ENCODE assay signal across 8 cellular contexts in genomic region chr10:73781548-73781878, GRCh38. TPM values are rescaled to one million over a fixed set of nuclear protein-coding genes. Genes with fewer than 3 reads are reported as not detected.
DNase-seq lines count a peak whose midpoint lies in the region; ATAC-seq, FAIRE-seq and TF ChIP-seq lines count a peak whose summit lies in the region.

No MANE protein-coding gene starts in this region.

- no peak for TF ChIP-seq POLR2A in lower leg skin (IDR thresholded peaks at IDR 0.05)
- no peak for TF ChIP-seq POLR2A in transverse colon (IDR thresholded peaks at IDR 0.05)
- TF ChIP-seq POLR2A in erythroblast (IDR thresholded peaks at IDR 0.05; ENCODE audit: low read length) = no peak

- H3K27ac ChIP-seq in transverse colon = peak overlapping the region; percentile 91 to 98 (median 96)

- H3K27me3 ChIP-seq in transverse colon = no peaks in the 10 kb centered on the region

- peaks cover 12 to 44% (median 34%) of the 10 kb centered on the region in 4 donors for H3K4me1 ChIP-seq in transverse colon

- H3K9me3 Mint-ChIP-seq in activated T-cell treated with anti-CD3 and anti-CD28 coated beads, Interleukin-2, amount 50 U/mL, for 24 hours = no peaks in the 10 kb centered on the region
- no peaks in the 10 kb centered on the region for H3K9me3 Mint-ChIP-seq in activated naive CD8-positive, alpha-beta T cell treated with anti-CD3 and anti-CD28 coated beads, Interleukin-2, amount 50 U/mL, for 24 hours

- no peak for FAIRE-seq in urothelium cell line (lab: Jason Lieb, UNC)

- in situ Hi-C loops in transverse colon (cut with MboI; ENCODE audit: low pct_ligation_motif_present in 1 of 4, low pct_unique_long_range_greater_than_20kb in 1 of 4, low sequenced_read_pairs in 3 of 4) = no loop called here

- ATAC-seq in activated naive CD8-positive, alpha-beta T cell treated with anti-CD3 and anti-CD28 coated beads, Interleukin-2, amount 50 U/mL, for 24 hours = no peak

- intact Hi-C loops in lower leg skin (cut with DNase I; ENCODE audit: low total_unique reads) = no loop called here
- intact Hi-C loops in transverse colon (cut with DNase I; ENCODE audit: low total_unique reads) = loop anchor here (5.0 kb wide), 1 partner anchor 506 kb away; no protein-coding TSS in a partner anchor

- peaks cover 58% of the 10 kb centered on the region for H3K4me1 Mint-ChIP-seq in activated T-cell treated with anti-CD3 and anti-CD28 coated beads, Interleukin-2, amount 50 U/mL, for 24 hours (ENCODE audit: low read depth)
- H3K4me1 Mint-ChIP-seq in activated naive CD8-positive, alpha-beta T cell treated with anti-CD3 and anti-CD28 coated beads, Interleukin-2, amount 50 U/mL, for 24 hours = peaks cover 68% of the 10 kb centered on the region

- no peaks in the 10 kb centered on the region for H3K9me3 ChIP-seq in transverse colon

- peak overlapping the region; percentile 75 for H3K4me3 ChIP-seq in lower leg skin (ENCODE audit: low read depth, poor library complexity, severe bottlenecking)
- peak overlapping the region; percentile 70 to 92 (median 84) for H3K4me3 ChIP-seq in transverse colon

- H3K27me3 Mint-ChIP-seq in activated T-cell treated with anti-CD3 and anti-CD28 coated beads, Interleukin-2, amount 50 U/mL, for 24 hours = no peaks in the 10 kb centered on the region
- no peaks in the 10 kb centered on the region for H3K27me3 Mint-ChIP-seq in activated naive CD8-positive, alpha-beta T cell treated with anti-CD3 and anti-CD28 coated beads, Interleukin-2, amount 50 U/mL, for 24 hours

- peak overlapping the region; percentile 99 for H3K4me3 Mint-ChIP-seq in activated T-cell treated with anti-CD3 and anti-CD28 coated beads, Interleukin-2, amount 50 U/mL, for 24 hours
- peak overlapping the region; percentile 94 for H3K4me3 Mint-ChIP-seq in activated naive CD8-positive, alpha-beta T cell treated with anti-CD3 and anti-CD28 coated beads, Interleukin-2, amount 50 U/mL, for 24 hours

- H3K36me3 ChIP-seq in transverse colon = peaks cover 0 to 6% (median 0%) of the 10 kb centered on the region in 4 donors

- 1% methylated on average over 13 to 14 of the region's 14 CpGs for WGBS in lower leg skin, 2 donors
- WGBS in transverse colon (ENCODE audit: low coverage in 1 of 2), 2 donors = 1% methylated on average over 14 of the region's 14 CpGs; no CpG with 5 or more reads in 1 of the 2 donors

- TF ChIP-seq CTCF in lower leg skin (IDR thresholded peaks at IDR 0.05) (no peak), transverse colon (IDR thresholded peaks at IDR 0.05) (no peak)

- peaks cover 76% of the 10 kb centered on the region for H3K36me3 Mint-ChIP-seq in activated T-cell treated with anti-CD3 and anti-CD28 coated beads, Interleukin-2, amount 50 U/mL, for 24 hours (ENCODE audit: low read depth)
- H3K36me3 Mint-ChIP-seq in activated naive CD8-positive, alpha-beta T cell treated with anti-CD3 and anti-CD28 coated beads, Interleukin-2, amount 50 U/mL, for 24 hours (ENCODE audit: low read depth) = peaks cover 14% of the 10 kb centered on the region

- DNase-seq in activated T-cell treated with anti-CD3 and anti-CD28 coated beads, Interleukin-2, amount 50 U/mL, for 24 hours = no peak
- DNase-seq in activated T-cell treated with anti-CD3 and anti-CD28 coated beads for 4 hours (no peak), lower leg skin (ENCODE audit: low spot score in 2 of 2) (no peak), transverse colon (no peak), erythroblast (lab: John Stamatoyannopoulos, UW) (no peak), urothelium cell line (ENCODE audit: low spot score) (no peak)
- no peak for DNase-seq in activated naive CD8-positive, alpha-beta T cell treated with anti-CD3 and anti-CD28 coated beads, Interleukin-2, amount 50 U/mL, for 24 hours
- no peak for DNase-seq in stimulated activated CD4-positive, alpha-beta T cell treated with anti-CD3 and anti-CD28 coated beads, Interleukin-15, amount 100 ng/mL, for 24 hours

- peak overlapping the region; percentile 100 for H3K27ac Mint-ChIP-seq in activated T-cell treated with anti-CD3 and anti-CD28 coated beads, Interleukin-2, amount 50 U/mL, for 24 hours
- peak overlapping the region; percentile 98 for H3K27ac Mint-ChIP-seq in activated naive CD8-positive, alpha-beta T cell treated with anti-CD3 and anti-CD28 coated beads, Interleukin-2, amount 50 U/mL, for 24 hours

- TF ChIP-seq EP300 in transverse colon (IDR thresholded peaks at IDR 0.05; ENCODE audit: low read depth) = no peak

RNA-seq across cellular contexts. Expression of gene CHCHD1, which starts 0.3 kb away (rescaled TPM):
- total RNA-seq in lower leg skin = 10 to 100 TPM; 27.6 to 36.5 (median 34.2) TPM
- total RNA-seq in transverse colon = 10 to 100 TPM in 3 of 4 donors, 1 to 10 TPM in 1; 2.6 to 37.4 (median 17.0) TPM

RNA-seq across cellular contexts. Expression of gene ZSWIM8, which starts 3.9 kb away (rescaled TPM):
- total RNA-seq in lower leg skin (100 to 1,000 TPM in 3 of 4 donors, 10 to 100 TPM in 1; 99.0 to 262 (median 108) TPM), transverse colon (100 to 1,000 TPM in 3 of 4 donors, 10 to 100 TPM in 1; 94.5 to 530 (median 188) TPM)

RNA-seq across cellular contexts. Expression of gene NDST2, which starts 29.9 kb away (rescaled TPM):
- total RNA-seq in lower leg skin = 10 to 100 TPM; 16.7 to 41.5 (median 37.4) TPM
- total RNA-seq in transverse colon = 10 to 100 TPM; 14.3 to 34.5 (median 22.1) TPM

RNA-seq across cellular contexts. Expression of gene SEC24C, which starts 37.3 kb away (rescaled TPM):
- total RNA-seq in lower leg skin (10 to 100 TPM; 45.5 to 60.3 (median 58.1) TPM), transverse colon (100 to 1,000 TPM in 2 of 4 donors, 10 to 100 TPM in 2; 46.7 to 104 (median 80.2) TPM)
